ENCODE assay signal across 8 cellular contexts in the genomic region with DNA sequence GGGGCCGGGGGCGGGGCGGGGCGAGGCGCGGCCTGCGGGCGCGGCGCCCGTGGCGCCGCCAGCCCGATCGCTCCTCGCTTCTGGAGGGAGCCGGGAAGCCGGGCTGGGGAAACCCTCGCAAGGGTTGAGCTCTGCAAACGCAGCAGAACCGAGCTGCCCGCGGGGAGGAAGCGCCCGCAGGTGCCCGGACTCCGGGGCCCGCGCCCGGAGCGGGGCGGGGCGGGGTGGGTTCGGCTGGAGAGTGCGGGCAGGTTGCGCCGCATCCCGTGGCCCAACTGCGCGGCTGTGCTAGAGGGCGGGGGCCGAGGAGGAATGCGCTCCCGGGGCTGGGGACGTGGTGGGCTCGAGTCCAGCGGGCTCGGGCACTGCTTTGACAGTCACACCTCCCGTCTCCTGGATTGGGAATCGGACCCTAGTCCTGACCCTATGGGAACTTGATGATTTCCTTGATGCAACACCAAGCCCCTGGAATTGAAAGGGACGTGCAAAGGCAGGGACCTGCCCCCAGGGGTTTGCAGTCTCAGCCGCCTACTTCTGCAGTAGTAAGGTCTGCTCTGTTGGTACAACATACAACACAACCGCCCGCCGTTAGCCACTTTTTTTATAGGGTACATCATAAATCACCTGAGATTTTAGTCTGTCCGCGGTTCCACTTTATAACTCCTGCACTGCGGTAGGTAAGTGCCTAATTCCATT. TPM values are rescaled to one million over a fixed set of nuclear protein-coding genes. Genes with fewer than 3 reads are reported as not detected.
DNase-seq lines count a peak whose midpoint lies in the region; ATAC-seq and TF ChIP-seq lines count a peak whose summit lies in the region.

No MANE protein-coding gene starts in this region.

- H3K4me1 ChIP-seq in HUES6 (ENCODE audit: control insufficient read depth, insufficient read depth, low read length) (peaks cover 32% of the 10 kb centered on the region), colonic mucosa (peaks cover 9% of the 10 kb centered on the region)

- H3K27ac ChIP-seq in HUES6 (ENCODE audit: low read depth, low read length) (no peak overlapping the region), colonic mucosa (peak overlapping the region; percentile 95)

- peak; percentile 50 for ATAC-seq in GM21390 (IDR thresholded peaks at IDR 0.05; ENCODE audit: unreplicated experiment)

- no peak for TF ChIP-seq CTCF in colonic mucosa (IDR thresholded peaks at IDR 0.05)

- peaks cover 32% of the 10 kb centered on the region for H3K27me3 ChIP-seq in HUES6 (ENCODE audit: control insufficient read depth, insufficient read depth, low read length)
- no peaks in the 10 kb centered on the region for H3K27me3 ChIP-seq in colonic mucosa

- DNase-seq in EH (ENCODE audit: low read depth) (peak; percentile 86), colonic mucosa (peak; percentile 70), left kidney (ENCODE audit: low read depth, low spot score) (peak; percentile 86), NCI-H1694 (lab: John Stamatoyannopoulos, UW) (no peak)
- peak; percentile 13 to 37 (median 24) for DNase-seq in activated CD4-positive, CD25-positive, alpha-beta regulatory T cell (lab: John Stamatoyannopoulos, UW)
- peak; percentile 48 for DNase-seq in stimulated activated CD4-positive, alpha-beta T cell treated with anti-CD3 and anti-CD28 coated beads, Interleukin-4, amount 100 ng/mL, for 24 hours

- peak overlapping the region; percentile 24 for H3K9ac ChIP-seq in HUES6 (ENCODE audit: low read length)
- peak overlapping the region; percentile 86 to 96 for H3K9ac ChIP-seq in colonic mucosa (ENCODE audit: low read depth in 2 of 2, low read length in 2 of 2)

- intact Hi-C loops in colonic mucosa (cut with DNase I), result no loop called here

- peak overlapping the region; percentile 63 for H3K4me3 ChIP-seq in HUES6 (ENCODE audit: low read depth, low read length)
- H3K4me3 ChIP-seq in colonic mucosa, result peak overlapping the region; percentile 75

- H3K36me3 ChIP-seq in HUES6 (ENCODE audit: control insufficient read depth, insufficient read depth, low read length) (peaks cover 26% of the 10 kb centered on the region; the same call in 1 of the 2 replicates), colonic mucosa (no peaks in the 10 kb centered on the region)

- peaks cover 2% of the 10 kb centered on the region; the same call in 1 of the 2 replicates for H3K9me3 ChIP-seq in HUES6 (ENCODE audit: control insufficient read depth, insufficient read depth, low read depth, low read length)
- H3K9me3 ChIP-seq in colonic mucosa, result no peaks in the 10 kb centered on the region

RNA-seq across cellular contexts. Expression of a gene that starts 34.3 kb away (rescaled TPM):
- 100 to 1,000 TPM in 1 of 2 donors, 10 to 100 TPM in 1; 95.5 to 112 TPM for total RNA-seq in colonic mucosa
